Comparison of ENCODE assay signal across 1 cellular context in genomic region chr17:58694302-58694701, GRCh38.
TF ChIP-seq lines count a peak whose summit lies in the region.

No MANE protein-coding gene starts in this region.

TF ChIP-seq in WTC11, 78 proteins besides CTCF, POLR2A, EP300 and RAD21 (continued from another document):
- TF ChIP-seq ZSCAN18 (CRISPR knock-in tag; IDR thresholded peaks at IDR 0.05) (no peak), ETV6 (CRISPR knock-in tag; IDR thresholded peaks at IDR 0.05) (no peak), GTF2I (CRISPR knock-in tag; conservative IDR thresholded peaks at IDR 0.05) (no peak), ZNF425 (CRISPR knock-in tag; conservative IDR thresholded peaks at IDR 0.05) (no peak), TP53 (CRISPR knock-in tag; IDR thresholded peaks at IDR 0.05) (no peak), ERG (CRISPR knock-in tag; IDR thresholded peaks at IDR 0.05) (no peak), E2F4 (CRISPR knock-in tag; IDR thresholded peaks at IDR 0.05; ENCODE audit: borderline replicate concordance, low read depth) (no peak), FOXK1 (CRISPR knock-in tag; IDR thresholded peaks at IDR 0.05) (no peak), ARID4B (CRISPR knock-in tag; IDR thresholded peaks at IDR 0.05; ENCODE audit: borderline replicate concordance) (no peak), KAT7 (CRISPR knock-in tag; IDR thresholded peaks at IDR 0.05; ENCODE audit: borderline replicate concordance) (no peak), ELF4 (CRISPR knock-in tag; IDR thresholded peaks at IDR 0.05; ENCODE audit: low read depth) (no peak), NR1H2 (CRISPR knock-in tag; IDR thresholded peaks at IDR 0.05) (no peak), IRF2 (CRISPR knock-in tag; IDR thresholded peaks at IDR 0.05; ENCODE audit: borderline replicate concordance, low read depth) (no peak), NR3C1 (CRISPR knock-in tag; conservative IDR thresholded peaks at IDR 0.05; ENCODE audit: low read depth) (no peak), RORB (CRISPR knock-in tag; IDR thresholded peaks at IDR 0.05) (no peak), IRF1 (CRISPR knock-in tag; IDR thresholded peaks at IDR 0.05) (no peak), PRDM15 (CRISPR knock-in tag; IDR thresholded peaks at IDR 0.05) (no peak), AR (CRISPR knock-in tag; IDR thresholded peaks at IDR 0.05) (no peak)
TF ChIP-seq in WTC11: peak in this region for 0.
